ENCODE assay signal across 30 cellular contexts in the genomic region with DNA sequence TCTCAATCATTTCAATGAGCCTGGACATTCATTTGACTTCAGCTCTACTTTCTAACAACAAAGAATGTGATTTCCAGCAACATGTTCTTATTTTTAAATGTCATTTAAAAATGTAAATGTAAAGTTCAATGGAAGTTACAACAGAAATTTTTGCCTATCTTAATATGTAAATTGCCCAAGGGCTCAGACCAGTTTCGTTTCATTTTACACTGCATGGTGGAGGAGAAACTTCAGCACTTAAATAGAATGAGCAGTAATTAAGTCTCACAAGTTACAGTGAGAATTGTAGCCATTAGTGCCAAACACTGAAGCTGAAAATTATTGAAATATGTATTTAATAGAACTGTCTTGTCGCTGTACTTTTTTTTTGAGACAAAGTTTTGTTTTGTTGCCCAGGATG. TPM values are rescaled to one million over a fixed set of nuclear protein-coding genes. Genes with fewer than 3 reads are reported as not detected.
"Had no signal": no experiment of that assay in that cellular context is flagged by ENCODE, and none has a peak within 500 bp of the region (broad histone marks: within the 10 kb centered on the region; RNA-seq: fewer than 3 reads in every experiment).

No MANE protein-coding gene starts in this region.

- ATAC-seq: activated CD4-positive, CD25-positive, alpha-beta regulatory T cell treated with anti-CD3 and anti-CD28 coated beads, Interleukin-2, amount 50 U/mL, for 24 hours; activated CD8-positive, alpha-beta T cell treated with anti-CD3 and anti-CD28 coated beads for 36 hours; activated T-cell treated with anti-CD3 and anti-CD28 coated beads, Interleukin-2, amount 50 U/mL, for 72 hours; K562 had no signal

- DNase-seq: activated CD4-positive, alpha-beta T cell treated with anti-CD3 and anti-CD28 coated beads for 4 hours; activated CD8-positive, alpha-beta memory T cell treated with anti-CD3 and anti-CD28 coated beads, Interleukin-2, amount 50 U/mL, for 4 hours; activated CD8-positive, alpha-beta T cell treated with anti-CD3 and anti-CD28 coated beads for 36 hours; activated gamma-delta T cell treated with Interleukin-2 at 50 U/mL for 16 hours; activated naive CD4-positive, alpha-beta T cell treated with anti-CD3 and anti-CD28 coated beads, Interleukin-2, amount 10 ng/mL, durations not matched to agents 7 days and 5 days; activated naive CD8-positive, alpha-beta T cell treated with anti-CD3 and anti-CD28 coated beads for 36 hours; activated T-cell treated with anti-CD3 and anti-CD28 coated beads, Interleukin-2, amount 50 U/mL, for 72 hours; adrenal gland; anterior cingulate cortex; cerebellar nuclear complex; Kasumi-1; NCI-H1092; NCI-H1417; NCI-H2029; NCI-H2107; NCI-H2171 treated with DMSO at 0.1 percent for 48 hours; NCI-H226; NCI-H526; NCI-H82; NK-92 treated with Interleukin-12 subunit alpha and Interleukin-12 subunit beta, amount 100 ng/mL, for 24 hours; SIG-M5; SK-N-SH; T-helper 1 cell had no signal

- FAIRE-seq: K562 had no signal

- H3K4me2 ChIP-seq: SK-N-SH had no signal

- H3K9ac ChIP-seq: SK-N-SH had no signal

- H3K27me3 ChIP-seq: adrenal gland had no signal

- H3K36me3 ChIP-seq: adrenal gland had no signal

- H3K9me3 ChIP-seq: adrenal gland, SK-N-SH had no signal

- H3K27ac ChIP-seq: adrenal gland had no signal

- H3K9me2 ChIP-seq: SK-N-SH had no signal

- H3K4me3 ChIP-seq: adrenal gland, K562 had no signal

RNA-seq across cellular contexts. Expression of a gene that starts 8.2 kb away (rescaled TPM):
- total RNA-seq: activated CD8-positive, alpha-beta T cell treated with anti-CD3 and anti-CD28 coated beads for 36 hours; activated naive CD8-positive, alpha-beta T cell treated with anti-CD3 and anti-CD28 coated beads for 36 hours; activated T-cell treated with anti-CD3 and anti-CD28 coated beads, Interleukin-2, amount 50 U/mL, for 72 hours; activated T-helper 2 cell treated with anti-CD3 and anti-CD28 coated beads, Interferon-gamma antibody, Interleukin-2, Interleukin-4, amounts not matched to agents 10 μg/mL and 5 μg/mL and 100 μg/mL, durations not matched to agents 14 hours and 24 hours and 36 hours; adrenal gland; cardiac septum; K562; MCF 10A; NCI-H460; T-helper 2 cell treated with Interferon-gamma antibody and Interleukin-4, amounts not matched to agents 100 ng/mL and 5 ng/mL, for 36 hours had no signal
- polyA plus RNA-seq: adrenal gland, K562, SK-N-SH had no signal
